Comparison of ENCODE assay signal across 13 cellular contexts in genomic region chr11:46718155-46719019, GRCh38. TPM values are rescaled to one million over a fixed set of nuclear protein-coding genes. Genes with fewer than 3 reads are reported as not detected.
DNase-seq lines count a peak whose midpoint lies in the region; ATAC-seq, FAIRE-seq and TF ChIP-seq lines count a peak whose summit lies in the region.
"Had no signal": no experiment of that assay in that cellular context is flagged by ENCODE, and none has a peak within 500 bp of the region (broad histone marks: within the 10 kb centered on the region; RNA-seq: fewer than 3 reads in every experiment).

No MANE protein-coding gene starts in this region.

- H3K36me3 ChIP-seq in Panc1 (ENCODE audit: control insufficient read depth, insufficient read depth, low read length): no peaks in the 10 kb centered on the region

- no peak for TF ChIP-seq POLR2A in A549 (IDR thresholded peaks at IDR 0.05; ENCODE audit: low read length)

- intact Hi-C loops in Panc1 (cut with micrococcal nuclease; ENCODE audit: unreplicated experiment): no loop called here
- intact Hi-C loops in left colon (cut with DNase I, micrococcal nuclease): no loop called here

- no peak for TF ChIP-seq EP300 in A549 (IDR thresholded peaks at IDR 0.05)

- 34% methylated on average over 11 of the region's 11 CpGs for WGBS in A549 (ENCODE audit: missing lambda C conversion rate)

- no peaks in the 10 kb centered on the region for H3K27me3 ChIP-seq in Panc1 (ENCODE audit: control insufficient read depth, insufficient read depth, low read length)

- peak; percentile 57 to 87 for DNase-seq in A549 (ENCODE audit: low read depth in 1 of 2, low spot score in 1 of 2)
- peak; percentile 59 for DNase-seq in H4 (ENCODE audit: low spot score)
- no peak for DNase-seq in Panc1 (ENCODE audit: low read depth, low spot score)
- DNase-seq in left colon: peak; percentile 51 to 62
- DNase-seq in DMS79 (lab: John Stamatoyannopoulos, UW): no peak
- no peak for DNase-seq in cerebellum (ENCODE audit: low spot score)
- DNase-seq: activated T-cell treated with anti-CD3 and anti-CD28 coated beads for 4 hours; central memory CD4-positive, alpha-beta T cell; SW 1271 had no signal

- in situ Hi-C loops in Panc1 (cut with HindIII; ENCODE audit: low pct_unique_long_range_greater_than_20kb, low sequenced_read_pairs): no loop called here

- H3K4me2 ChIP-seq in A549: peak overlapping the region; percentile 35

- no TSS peak for BruUV-seq in Panc1 (replicated peaks; lab: Mats Ljungman, UMichigan)

- CTCF ChIA-PET in A549 (lab: Yijun Ruan, JAX) (interaction anchor here (0.7 to 1.3 kb wide), 2 partner anchors 8 kb away, joined by 3 to 5 read pairs; no protein-coding TSS in a partner anchor), Panc1 (lab: Charles Lee) (no interaction called here)

- H3K4me3 ChIP-seq in A549: no peak overlapping the region
- no peak overlapping the region for H3K4me3 ChIP-seq in Panc1 (ENCODE audit: low read depth in 2 of 2, low read length in 2 of 2)

- TF ChIP-seq CTCF in A549 (IDR thresholded peaks at IDR 0.05): no peak
- TF ChIP-seq CTCF in Panc1 (IDR thresholded peaks at IDR 0.05): no peak

- FAIRE-seq in A549 (lab: Jason Lieb, UNC): no peak

- H3K4me1 ChIP-seq in A549 (peaks cover 52% of the 10 kb centered on the region), Panc1 (ENCODE audit: control insufficient read depth, insufficient read depth, low read length) (peaks cover 14% of the 10 kb centered on the region)

- POLR2A ChIA-PET in A549 (lab: Yijun Ruan, JAX) (no interaction called here), Panc1 (lab: Charles Lee) (interaction anchor here (0.6 kb wide), 1 partner anchor 137 kb away, joined by 12 read pairs; no protein-coding TSS in a partner anchor)

- H3K27ac ChIP-seq in A549 (peak overlapping the region; percentile 89 to 91), Panc1 (ENCODE audit: low read length) (peak overlapping the region; percentile 58)
- H3K27ac ChIP-seq: HL-60 had no signal

- peak; percentile 58 to 88; a peak in 5 of 6 replicates for ATAC-seq in A549
- peak; percentile 87 for ATAC-seq in Panc1
- ATAC-seq in left colon: peak; percentile 98
- ATAC-seq in HG03135 (IDR thresholded peaks at IDR 0.05; ENCODE audit: unreplicated experiment): no peak
- ATAC-seq in HG03442 (IDR thresholded peaks at IDR 0.05; ENCODE audit: unreplicated experiment): no peak

- no peaks in the 10 kb centered on the region for H3K9me3 ChIP-seq in A549
- H3K9me3 ChIP-seq in Panc1 (ENCODE audit: control insufficient read depth, insufficient read depth, low read depth, low read length): no peaks in the 10 kb centered on the region

- TF ChIP-seq RAD21 in A549 (conservative IDR thresholded peaks at IDR 0.05 in 1 of 2, IDR thresholded peaks at IDR 0.05 in 1 of 2): no peak

TF ChIP-seq in A549, 52 proteins besides CTCF, POLR2A, EP300 and RAD21 (continues in another document):
- TF ChIP-seq NR3C1 (IDR thresholded peaks at IDR 0.05) (no peak), JUNB (IDR thresholded peaks at IDR 0.05) (no peak), JUN (IDR thresholded peaks at IDR 0.05) (peak in 1 of 2 experiments; percentile 59; a peak in 1 of 5 replicates), EHF (CRISPR knock-in tag; IDR thresholded peaks at IDR 0.05) (no peak; the same call in 1 of the 2 replicates), CHD2 (IDR thresholded peaks at IDR 0.05; ENCODE audit: low read length, partially characterized antibody) (no peak), ZC3H11A (IDR thresholded peaks at IDR 0.05) (no peak), PHF8 (IDR thresholded peaks at IDR 0.05; ENCODE audit: borderline replicate concordance, low read depth) (peak; percentile 31; the same call in 1 of the 2 replicates), MYC (IDR thresholded peaks at IDR 0.05; ENCODE audit: borderline replicate concordance, low read length) (no peak), NFE2L2 (conservative IDR thresholded peaks at IDR 0.05; ENCODE audit: low read length) (no peak), ELK1 (IDR thresholded peaks at IDR 0.05; ENCODE audit: low read depth, low read length) (no peak), RCOR1 (IDR thresholded peaks at IDR 0.05; ENCODE audit: low read depth, low read length) (no peak), REST (IDR thresholded peaks at IDR 0.05) (no peak), CBX2 (IDR thresholded peaks at IDR 0.05; ENCODE audit: borderline replicate concordance, low read depth) (no peak), MAX (IDR thresholded peaks at IDR 0.05) (peak; percentile 61; the same call in 1 of the 2 replicates), FOSB (CRISPR knock-in tag; IDR thresholded peaks at IDR 0.05) (no peak), HES2 (IDR thresholded peaks at IDR 0.05) (no peak), TFCP2L1 (CRISPR knock-in tag; IDR thresholded peaks at IDR 0.05) (no peak)

RNA-seq across cellular contexts. Expression of gene F2, which starts 0.6 kb away (rescaled TPM):
- 3.8 and 4.2 TPM in 2 replicates for polyA plus RNA-seq in A549 (2011; rRNA removed)
- 3.3 and 4.0 TPM in 2 replicates for polyA plus RNA-seq in A549 (2012; cell fraction: cytosol; rRNA removed)
- 8.1 and 8.4 TPM in 2 replicates for polyA plus RNA-seq in A549 (2012; cell fraction: nucleus; rRNA removed)
- 1.5 to 3.0 TPM (median 2.5 TPM) in 3 replicates for polyA plus RNA-seq in A549 (2017; fragmentation: RNase III; extraction: RNeasy Plus Mini Kit Qiagen cat#74134 plus additional on column Dnase treatment)
- 6.7 and 7.1 TPM in 2 replicates for polyA minus RNA-seq in A549 (2011; rRNA and poly(A)+ RNA removed)
- 0.23 TPM in 1 of 2 replicates, not detected in the other for total RNA-seq in H4 (2014; rRNA removed; shearing (Covaris generic))
- total RNA-seq in Panc1 (2021; ENCODE audit: unreplicated experiment): 0.64 TPM
- polyA plus RNA-seq in Panc1 (2012; ENCODE audit: insufficient read length): 0.12 TPM
- total RNA-seq in left colon: not detected
- 0.18 TPM for total RNA-seq in cerebellum
- total RNA-seq: subcutaneous adipose tissue had no signal

RNA-seq across cellular contexts. Expression of gene ZNF408, which starts 17.6 kb away (rescaled TPM):
- polyA plus RNA-seq in A549 (2011; rRNA removed) (6.7 TPM in 2 replicates), A549 (2017; fragmentation: RNase III; extraction: RNeasy Plus Mini Kit Qiagen cat#74134 plus additional on column Dnase treatment) (14.0 to 16.7 TPM (median 16.5 TPM) in 3 replicates)
- 10.2 and 14.3 TPM in 2 replicates for polyA plus RNA-seq in A549 (2012; cell fraction: cytosol; rRNA removed)
- polyA plus RNA-seq in A549 (2012; cell fraction: nucleus; rRNA removed): 22.6 and 32.4 TPM in 2 replicates
- polyA minus RNA-seq in A549 (2011; rRNA and poly(A)+ RNA removed): 16.4 and 28.9 TPM in 2 replicates
- total RNA-seq in H4 (2014; rRNA removed; shearing (Covaris generic)): 4.8 and 5.1 TPM in 2 replicates
- total RNA-seq in Panc1 (2021; ENCODE audit: unreplicated experiment) (19.8 TPM), left colon (10 to 100 TPM; 11.3 to 11.6 TPM), cerebellum (4.5 TPM)
- polyA plus RNA-seq in Panc1 (2012; ENCODE audit: insufficient read length): 17.0 TPM

RNA-seq across cellular contexts. Expression of gene ARHGAP1, which starts 18.0 kb away (rescaled TPM):
- polyA plus RNA-seq in A549 (2011; rRNA removed): 17.2 and 33.4 TPM in 2 replicates
- polyA plus RNA-seq in A549 (2012; cell fraction: cytosol; rRNA removed): 24.6 and 30.9 TPM in 2 replicates
- polyA plus RNA-seq in A549 (2012; cell fraction: nucleus; rRNA removed): 44.0 and 48.5 TPM in 2 replicates
- 34.8 to 35.9 TPM (median 35.2 TPM) in 3 replicates for polyA plus RNA-seq in A549 (2017; fragmentation: RNase III; extraction: RNeasy Plus Mini Kit Qiagen cat#74134 plus additional on column Dnase treatment)
- 103 and 114 TPM in 2 replicates for polyA minus RNA-seq in A549 (2011; rRNA and poly(A)+ RNA removed)
- 9.5 and 16.2 TPM in 2 replicates for total RNA-seq in H4 (2014; rRNA removed; shearing (Covaris generic))
- total RNA-seq in Panc1 (2021; ENCODE audit: unreplicated experiment): 43.5 TPM
- 29.5 TPM for polyA plus RNA-seq in Panc1 (2012; ENCODE audit: insufficient read length)
- 10 to 100 TPM; 77.3 to 78.5 TPM for total RNA-seq in left colon
- 21.1 TPM for total RNA-seq in cerebellum

Comparison
In these comparisons a context has a peak if more than half of its experiments do, and no peak if none do; other contexts are left out.
1. ATAC-seq: peak in A549 (2 of 2), Panc1 (single experiment) and left colon (single experiment); none in HG03135 (single experiment) and HG03442 (single experiment).
2. DNase-seq: peak in A549 (2 of 2), H4 (single experiment) and left colon (2 of 2); none in Panc1 (single experiment), DMS79 (single experiment) and cerebellum (single experiment).